Comparison of ENCODE assay signal across 1 cellular context in the genomic region with DNA sequence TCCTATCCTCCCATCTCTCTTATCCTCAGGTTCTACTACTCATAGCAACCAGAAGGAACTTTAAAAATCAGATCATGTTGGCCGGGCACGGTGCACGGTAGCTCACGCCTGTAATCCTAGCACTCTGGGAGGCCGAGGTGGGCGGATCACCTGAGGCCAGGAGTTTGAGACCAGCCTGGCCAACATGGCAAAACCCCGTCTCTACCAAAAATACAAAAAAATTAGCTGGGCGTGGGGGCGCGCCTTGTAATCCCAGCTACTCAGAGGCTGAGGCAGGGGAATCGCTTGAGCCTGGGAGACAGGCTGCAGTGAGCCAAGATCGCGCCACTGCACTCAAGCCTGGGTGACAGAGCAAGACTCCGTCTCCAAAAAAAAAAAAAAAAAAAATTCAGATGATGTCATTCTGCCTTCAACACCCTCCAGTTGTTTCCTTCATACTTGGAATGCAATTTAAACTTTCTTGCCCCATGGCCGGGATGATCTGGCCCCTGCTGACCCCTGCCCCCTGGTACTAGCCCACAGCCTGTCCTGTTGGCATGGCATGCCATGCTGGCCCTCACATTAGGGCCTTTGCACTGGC.
TF ChIP-seq lines count a peak whose summit lies in the region.
"Not testable (repeated sequence)": the region's sequence is repeated elsewhere in the genome, so short reads cannot be mapped to it uniquely, and the experiment has no call there.

No MANE protein-coding gene starts in this region.

TF ChIP-seq in K562, 482 proteins besides CTCF, POLR2A, EP300 and RAD21:
- TF ChIP-seq, protein P1, sequence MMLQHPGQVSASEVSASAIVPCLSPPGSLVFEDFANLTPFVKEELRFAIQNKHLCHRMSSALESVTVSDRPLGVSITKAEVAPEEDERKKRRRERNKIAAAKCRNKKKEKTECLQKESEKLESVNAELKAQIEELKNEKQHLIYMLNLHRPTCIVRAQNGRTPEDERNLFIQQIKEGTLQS (IDR thresholded peaks at IDR 0.05): peak; percentile 81
- TF ChIP-seq, protein P1 (CRISPR knock-in tag; conservative IDR thresholded peaks at IDR 0.05): not testable (repeated sequence)
- TF ChIP-seq EGR1 (conservative IDR thresholded peaks at IDR 0.05) (peak; percentile 47), ATF7 (IDR thresholded peaks at IDR 0.05) (peak; percentile 77), ZFX (CRISPR knock-in tag; IDR thresholded peaks at IDR 0.05) (peak; percentile 32; the same call in 1 of the 2 replicates), JUND (tag; IDR thresholded peaks at IDR 0.05; ENCODE audit: borderline replicate concordance, low read depth, low read length) (peak; percentile 17; the same call in 1 of the 3 replicates), ZNF384 (IDR thresholded peaks at IDR 0.05; ENCODE audit: low read depth, low read length) (peak; percentile 87)
- TF ChIP-seq JUND (IDR thresholded peaks at IDR 0.05; ENCODE audit: borderline replicate concordance, low read depth, low read length): not testable (repeated sequence)
